15 cellular contexts compared by ENCODE assay signal in the genomic region with DNA sequence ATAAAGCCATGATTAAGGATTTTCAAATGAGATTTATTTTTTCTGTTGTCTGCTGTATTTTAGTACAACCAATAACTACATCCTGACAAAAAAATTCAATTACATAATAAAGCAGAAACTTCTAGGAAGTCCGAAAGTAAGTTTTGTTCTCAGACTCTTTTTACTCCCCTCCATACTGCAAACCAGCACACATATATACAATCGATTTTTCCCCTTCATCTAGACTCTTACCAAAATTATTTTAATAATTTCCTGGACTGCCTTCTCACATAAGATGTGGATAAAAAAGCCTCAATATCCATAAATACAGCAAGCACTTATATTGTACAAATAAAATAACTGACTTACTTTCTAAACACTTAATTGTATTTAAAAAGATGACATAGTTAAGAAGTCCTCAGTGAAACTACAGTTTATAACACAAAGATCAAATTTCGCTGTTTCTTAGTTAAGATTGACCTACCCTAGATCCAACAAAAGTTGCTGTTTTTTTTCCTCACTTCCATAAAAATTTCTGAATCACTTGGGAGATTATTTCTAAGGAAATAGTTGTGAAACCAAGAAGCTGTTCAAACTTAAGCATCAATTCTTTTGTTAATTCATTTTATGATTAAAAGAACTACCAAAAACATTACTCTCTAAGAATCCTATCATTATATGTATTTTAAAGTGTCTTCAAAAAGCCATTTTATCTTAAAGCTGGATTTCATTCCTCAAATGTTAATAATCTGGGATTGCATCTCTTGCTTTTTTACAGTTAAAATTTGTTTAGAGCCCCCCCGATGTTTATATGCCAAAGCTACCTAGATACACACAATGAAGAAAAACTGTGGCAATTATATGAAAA.
DNase-seq lines count a peak whose midpoint lies in the region; ATAC-seq and TF ChIP-seq lines count a peak whose summit lies in the region.
"Had no signal": no experiment of that assay in that cellular context is flagged by ENCODE, and none has a peak within 500 bp of the region (broad histone marks: within the 10 kb centered on the region; RNA-seq: fewer than 3 reads in every experiment).

No MANE protein-coding gene starts in this region.

- peak overlapping the region; percentile 90 for H3K4me3 Mint-ChIP-seq in activated T-cell treated with anti-CD3 and anti-CD28 coated beads, Interleukin-2, amount 50 U/mL, for 4 hours
- H3K4me3 Mint-ChIP-seq: activated CD4-positive, alpha-beta T cell treated with anti-CD3 and anti-CD28 coated beads, Interleukin-2, amount 10 ng/mL, durations not matched to agents 24 days and 14 days had no signal

- H3K27me3 Mint-ChIP-seq in activated T-cell treated with anti-CD3 and anti-CD28 coated beads, Interleukin-2, amount 50 U/mL, for 4 hours (ENCODE audit: low read depth) = peaks cover 45% of the 10 kb centered on the region

- H3K36me3 Mint-ChIP-seq in activated T-cell treated with anti-CD3 and anti-CD28 coated beads, Interleukin-2, amount 50 U/mL, for 4 hours (ENCODE audit: insufficient read depth) = peaks cover 3% of the 10 kb centered on the region

- no peak for TF ChIP-seq EP300 in stomach (IDR thresholded peaks at IDR 0.05)

- intact Hi-C loops in stomach (cut with DNase I; ENCODE audit: low total_unique reads) = no loop called here

- H3K27ac ChIP-seq in stomach = peak overlapping the region in 4 of 5 donors; percentile 54 to 94 (median 80)
- H3K27ac ChIP-seq: dorsolateral prefrontal cortex, pancreas had no signal

- H3K4me1 Mint-ChIP-seq in activated T-cell treated with anti-CD3 and anti-CD28 coated beads, Interleukin-2, amount 50 U/mL, for 4 hours (ENCODE audit: low read depth) = peaks cover 11% of the 10 kb centered on the region

- peaks cover 0 to 57% (median 14%) of the 10 kb centered on the region in 3 donors for H3K27me3 ChIP-seq in stomach

- DNase-seq in activated T-cell treated with anti-CD3 and anti-CD28 coated beads, Interleukin-2, amount 50 U/mL, for 4 hours = no peak
- no peak for DNase-seq in activated T-cell treated with anti-CD3 and anti-CD28 coated beads for 4 hours
- DNase-seq in astrocyte of the cerebellum (ENCODE audit: low read depth) = no peak
- peak; percentile 63 for DNase-seq in fibroblast of the aortic adventitia (ENCODE audit: low read depth)
- DNase-seq in stomach = no peak
- no peak for DNase-seq in activated CD4-positive, alpha-beta T cell treated with anti-CD3 and anti-CD28 coated beads for 4 hours
- DNase-seq in NCI-H1694 treated with DMSO at 0.1 percent for 48 hours (lab: John Stamatoyannopoulos, UW) = no peak
- DNase-seq in SW480 (ENCODE audit: low spot score) = no peak
- DNase-seq: activated CD4-positive, alpha-beta T cell treated with anti-CD3 and anti-CD28 coated beads, Interleukin-2, amount 10 ng/mL, durations not matched to agents 24 days and 14 days; dorsolateral prefrontal cortex; KBM-7; NCI-H1417 treated with DMSO at 0.1 percent for 48 hours; NCI-H2227 treated with DMSO at 0.1 percent for 48 hours; pancreas; stimulated activated CD4-positive, alpha-beta T cell treated with anti-CD3 and anti-CD28 coated beads, Interleukin-12 subunit alpha, Interleukin-12 subunit beta, amount 100 ng/mL, for 4 hours had no signal

- ATAC-seq in activated T-cell treated with anti-CD3 and anti-CD28 coated beads, Interleukin-2, amount 50 U/mL, for 4 hours = no peak
- ATAC-seq: pancreas had no signal

- WGBS in stomach, 5 donors = 29 to 51% (median 48%) methylated on average over 4 of the region's 4 CpGs

- H3K4me3 ChIP-seq in astrocyte of the cerebellum (ENCODE audit: low read depth, low read length) (peak overlapping the region; percentile 84), fibroblast of the aortic adventitia (ENCODE audit: low read depth, low read length) (peak overlapping the region; percentile 79), stomach (peak overlapping the region in 3 of 4 donors; percentile 19 to 83 (median 23))
- H3K4me3 ChIP-seq: dorsolateral prefrontal cortex, pancreas had no signal

- no peaks in the 10 kb centered on the region for H3K9me3 Mint-ChIP-seq in activated T-cell treated with anti-CD3 and anti-CD28 coated beads, Interleukin-2, amount 50 U/mL, for 4 hours
- H3K9me3 Mint-ChIP-seq: activated CD4-positive, alpha-beta T cell treated with anti-CD3 and anti-CD28 coated beads, Interleukin-2, amount 10 ng/mL, durations not matched to agents 24 days and 14 days had no signal

- TF ChIP-seq CTCF in astrocyte of the cerebellum (IDR thresholded peaks at IDR 0.05; ENCODE audit: low read depth, low read length, missing control alignments) (no peak), fibroblast of the aortic adventitia (IDR thresholded peaks at IDR 0.05; ENCODE audit: insufficient read depth, low read length) (no peak), stomach (IDR thresholded peaks at IDR 0.05) (no peak)

- H3K4me1 ChIP-seq in stomach = peaks cover 9 to 26% (median 13%) of the 10 kb centered on the region in 4 donors

- in situ Hi-C loops in astrocyte of the cerebellum (cut with HindIII; ENCODE audit: low sequenced_read_pairs) = loop anchor here (5.0 kb wide), 1 partner anchor 230 kb away; no protein-coding TSS in a partner anchor

- H3K9me3 ChIP-seq in stomach = no peaks in the 10 kb centered on the region
- H3K9me3 ChIP-seq: pancreas had no signal

- TF ChIP-seq POLR2A in stomach (IDR thresholded peaks at IDR 0.05) = no peak

- no peaks in the 10 kb centered on the region for H3K36me3 ChIP-seq in stomach
- H3K36me3 ChIP-seq: pancreas had no signal

Comparison
In these comparisons a context has a peak if more than half of its experiments do, and no peak if none do; other contexts are left out.
1. H3K4me3 ChIP-seq: peak in every context shown above with its lines; median percentile 84 in astrocyte of the cerebellum; 79 in fibroblast of the aortic adventitia; 23 in stomach.